ENCODE assay signal across 17 cellular contexts in the genomic region with DNA sequence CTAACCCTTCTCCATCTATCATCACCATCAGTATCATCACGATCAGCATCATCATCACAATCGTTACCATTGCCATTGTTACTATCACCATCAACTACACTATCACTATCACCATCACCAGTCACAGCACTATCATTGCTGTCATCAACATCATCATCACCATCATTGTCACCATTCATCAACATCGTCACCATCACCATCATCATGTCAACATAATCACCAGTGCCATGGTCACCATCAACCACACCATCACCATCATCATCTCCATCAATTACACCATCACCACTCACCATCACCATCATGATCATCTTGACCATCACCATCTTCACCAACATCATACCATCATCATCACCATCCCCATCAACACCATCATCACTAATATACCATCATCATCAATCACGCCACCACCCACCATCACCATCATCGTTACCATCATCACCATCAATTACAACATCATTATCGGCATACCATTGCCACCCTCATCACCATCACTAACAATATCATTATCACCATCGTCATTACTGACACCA.
DNase-seq lines count a peak whose midpoint lies in the region; ATAC-seq, FAIRE-seq and TF ChIP-seq lines count a peak whose summit lies in the region.
"Had no signal": no experiment of that assay in that cellular context is flagged by ENCODE, and none has a peak within 500 bp of the region (broad histone marks: within the 10 kb centered on the region; RNA-seq: fewer than 3 reads in every experiment).

No MANE protein-coding gene starts in this region.

- H3K79me2 ChIP-seq in HepG2 (ENCODE audit: insufficient read depth, low read length) = peaks cover 92% of the 10 kb centered on the region
- peaks cover 4 to 11% of the 10 kb centered on the region in 2 experiments; a peak in 3 of 4 replicates for H3K79me2 ChIP-seq in H1 (ENCODE audit: control insufficient read depth in 1 of 2, insufficient read depth in 2 of 2, low read length in 2 of 2)
- peaks cover 62% of the 10 kb centered on the region for H3K79me2 ChIP-seq in smooth muscle cell (ENCODE audit: low read depth)

- no peak overlapping the region for H3K4me2 ChIP-seq in HepG2 (ENCODE audit: low read depth, low read length)
- no peak overlapping the region for H3K4me2 ChIP-seq in H1 (ENCODE audit: insufficient read depth in 1 of 2, low read depth in 2 of 2, low read length in 2 of 2)
- H3K4me2 ChIP-seq in smooth muscle cell = peak overlapping the region; percentile 67
- H3K4me2 ChIP-seq: BLaER1 had no signal

- H3K9me3 ChIP-seq in HepG2 (ENCODE audit: low read length) (no peaks in the 10 kb centered on the region), right lobe of liver (no peaks in the 10 kb centered on the region), H1 (ENCODE audit: insufficient read depth in 2 of 2, low read depth in 1 of 2, low read length in 1 of 2) (no peaks in the 10 kb centered on the region), smooth muscle cell (replicated peaks; ENCODE audit: low read depth) (no peaks in the 10 kb centered on the region), left ventricle myocardium inferior (replicated peaks) (no peaks in the 10 kb centered on the region)
- H3K9me3 ChIP-seq: BLaER1, Caco-2 had no signal

- H2BK20ac ChIP-seq in H1 (ENCODE audit: low read length) = no peak overlapping the region

- FAIRE-seq in HepG2 (lab: Jason Lieb, UNC) = no peak
- no peak for FAIRE-seq in H1 (lab: Jason Lieb, UNC)
- FAIRE-seq: GM19239 had no signal

- no peak overlapping the region; the same call in 1 of the 2 replicates for H2BK12ac ChIP-seq in H1 (ENCODE audit: low read depth, low read length)

- H3K4me1 ChIP-seq in HepG2 (ENCODE audit: insufficient read depth, low read length) = peaks cover 79% of the 10 kb centered on the region
- H3K4me1 ChIP-seq in right lobe of liver = peaks cover 0 to 80% (median 40%) of the 10 kb centered on the region in 4 donors
- peaks cover 0 to 5% (median 1%) of the 10 kb centered on the region in 4 experiments; a peak in 3 of 7 replicates for H3K4me1 ChIP-seq in H1 (replicated peaks in 1 of 4; ENCODE audit: control insufficient read depth in 3 of 4, insufficient read depth in 4 of 4, low read length in 3 of 4)
- H3K4me1 ChIP-seq in smooth muscle cell (ENCODE audit: low read depth) = peaks cover 37% of the 10 kb centered on the region
- H3K4me1 ChIP-seq in left ventricle myocardium inferior = peaks cover 35% of the 10 kb centered on the region

- H3F3A ChIP-seq in smooth muscle cell (ENCODE audit: low read depth) = peaks cover 37% of the 10 kb centered on the region

- peaks cover 6% of the 10 kb centered on the region; the same call in 1 of the 2 replicates for H3K79me1 ChIP-seq in H1 (ENCODE audit: low read depth, low read length)

- 98% methylated on average over 7 of the region's 7 CpGs for WGBS in HepG2 (ENCODE audit: low lambda C conversion rate)
- 96% methylated on average over 7 of the region's 7 CpGs for WGBS in right lobe of liver (ENCODE audit: insufficient coverage, low coverage, low lambda C conversion rate, missing lambda C conversion rate)
- 92 to 100% methylated on average over 4 to 7 of the region's 7 CpGs for WGBS in H1 (ENCODE audit: extremely low coverage in 1 of 2, insufficient coverage in 1 of 2, insufficient read length in 1 of 2, insufficient replicate concordance in 2 of 2, low coverage in 1 of 2, low lambda C conversion rate in 2 of 2, missing lambda C conversion rate in 1 of 2), 2 experiments
- 94% methylated on average over 7 of the region's 7 CpGs for WGBS in smooth muscle cell (ENCODE audit: low lambda C conversion rate)

- TF ChIP-seq RAD21 in HepG2 (CRISPR knock-in tag; IDR thresholded peaks at IDR 0.05) = no peak
- TF ChIP-seq RAD21 in H1 (IDR thresholded peaks at IDR 0.05 in 1 of 2, conservative IDR thresholded peaks at IDR 0.05 in 1 of 2; ENCODE audit: low read depth in 2 of 2, low read length in 2 of 2) = no peak

- H3K4me3 ChIP-seq in HepG2 (replicated peaks in 1 of 3; ENCODE audit: insufficient read depth in 1 of 3, low read depth in 2 of 3, low read length in 3 of 3) (no peak overlapping the region), right lobe of liver (no peak overlapping the region), H1 (ENCODE audit: extremely low read depth in 1 of 4, insufficient read depth in 2 of 4, low read depth in 3 of 4, low read length in 4 of 4) (no peak overlapping the region), smooth muscle cell (no peak overlapping the region), left ventricle myocardium inferior (no peak overlapping the region)
- H3K4me3 ChIP-seq: BLaER1 had no signal

- no peak overlapping the region for H4K8ac ChIP-seq in H1 (ENCODE audit: extremely low read depth, insufficient read depth, low read length)

- H3K56ac ChIP-seq in H1 (replicated peaks; ENCODE audit: insufficient read length, low read depth, low read length) = no peak overlapping the region

- no peak overlapping the region for H3K18ac ChIP-seq in H1 (ENCODE audit: extremely low read depth, low read length)

- no peak overlapping the region for H4K91ac ChIP-seq in H1 (replicated peaks; ENCODE audit: insufficient read length, low read length)

- H2BK15ac ChIP-seq in H1 (ENCODE audit: low read length) = no peak overlapping the region

- no TSS peak for BruUV-seq in HepG2 (replicated peaks; lab: Mats Ljungman, UMichigan)

- H3K27me3 ChIP-seq in HepG2 (ENCODE audit: control insufficient read depth in 1 of 2, insufficient read depth in 2 of 2, low read length in 2 of 2) (no peaks in the 10 kb centered on the region), right lobe of liver (no peaks in the 10 kb centered on the region), H1 (replicated peaks in 1 of 4; ENCODE audit: control insufficient read depth in 3 of 4, extremely low read depth in 1 of 4, insufficient read depth in 3 of 4, low read length in 3 of 4) (no peaks in the 10 kb centered on the region), smooth muscle cell (ENCODE audit: low read depth) (no peaks in the 10 kb centered on the region), left ventricle myocardium inferior (ENCODE audit: low read depth) (no peaks in the 10 kb centered on the region)
- H3K27me3 ChIP-seq: BLaER1 had no signal

- no peak overlapping the region for H2AFZ ChIP-seq in HepG2 (ENCODE audit: low read length)
- H2AFZ ChIP-seq in H1 (ENCODE audit: low read length) = no peak overlapping the region
- H2AFZ ChIP-seq in smooth muscle cell (ENCODE audit: low read depth) = no peak overlapping the region

- no peak overlapping the region for H3K23ac ChIP-seq in H1 (ENCODE audit: insufficient read length)

- no peak for TF ChIP-seq POLR2A in HepG2 (IDR thresholded peaks at IDR 0.05; ENCODE audit: insufficient read depth in 1 of 2, low read depth in 2 of 2, low read length in 2 of 2)
- no peak for TF ChIP-seq POLR2A in right lobe of liver (IDR thresholded peaks at IDR 0.05)
- no peak for TF ChIP-seq POLR2A in H1 (IDR thresholded peaks at IDR 0.05; ENCODE audit: control extremely low read depth in 1 of 2, low read depth in 2 of 2, low read length in 2 of 2)

- CTCF ChIA-PET in HepG2 (lab: Yijun Ruan, JAX; ENCODE audit: low intra/inter-chr PET ratio, low total read pairs) (no interaction called here), H1 (lab: Charles Lee; ENCODE audit: partially characterized antibody) (no interaction called here)

- H2BK120ac ChIP-seq in H1 (replicated peaks; ENCODE audit: low read depth, low read length) = no peak overlapping the region

- TF ChIP-seq CTCF in HepG2 (CRISPR knock-in tag; IDR thresholded peaks at IDR 0.05) (no peak), right lobe of liver (IDR thresholded peaks at IDR 0.05) (no peak), H1 (IDR thresholded peaks at IDR 0.05; ENCODE audit: control extremely low read depth in 1 of 3, insufficient read depth in 1 of 3, low read depth in 1 of 3, low read length in 3 of 3) (no peak), smooth muscle cell (IDR thresholded peaks at IDR 0.05; ENCODE audit: borderline replicate concordance, insufficient read depth, poor library complexity, severe bottlenecking) (no peak), left ventricle myocardium inferior (IDR thresholded peaks at IDR 0.05; ENCODE audit: borderline replicate concordance) (no peak)

- H2BK5ac ChIP-seq in H1 (ENCODE audit: low read depth, low read length) = no peak overlapping the region

- ATAC-seq in HepG2 (no peak), right lobe of liver (no peak)

- intact Hi-C loops in HepG2 (cut with micrococcal nuclease; ENCODE audit: unreplicated experiment) = no loop called here
- intact Hi-C loops in right lobe of liver (cut with DNase I) = no loop called here
- intact Hi-C loops in left ventricle myocardium inferior (cut with micrococcal nuclease) = no loop called here

- H3K23me2 ChIP-seq in H1 (ENCODE audit: low read depth, low read length) = peaks cover 4% of the 10 kb centered on the region; the same call in 1 of the 2 replicates

- TF ChIP-seq EP300 in HepG2 (IDR thresholded peaks at IDR 0.05; ENCODE audit: low read depth in 2 of 2, low read length in 2 of 2) (no peak), HepG2 (CRISPR knock-in tag; IDR thresholded peaks at IDR 0.05; ENCODE audit: borderline replicate concordance) (no peak), H1 (IDR thresholded peaks at IDR 0.05; ENCODE audit: borderline replicate concordance in 1 of 2, low read depth in 2 of 2, low read length in 2 of 2) (no peak)

- POLR2A ChIA-PET in HepG2 (lab: Yijun Ruan, JAX) (no interaction called here), H1 (lab: Charles Lee; ENCODE audit: partially characterized antibody) (no interaction called here)

- no peak overlapping the region for H3K27ac ChIP-seq in HepG2 (ENCODE audit: extremely low read length, insufficient read depth, low read length)
- no peak overlapping the region for H3K27ac ChIP-seq in right lobe of liver
- H3K27ac ChIP-seq in H1 (ENCODE audit: low read depth, low read length) = no peak overlapping the region
- H3K27ac ChIP-seq in smooth muscle cell (ENCODE audit: low read depth) = peak overlapping the region; percentile 94
- H3K27ac ChIP-seq in left ventricle myocardium inferior (replicated peaks) = no peak overlapping the region
- H3K27ac ChIP-seq: 22Rv1, BLaER1 had no signal

- no peak overlapping the region for H3K4ac ChIP-seq in H1 (replicated peaks; ENCODE audit: insufficient read length, low read depth, low read length)

- H4K20me1 ChIP-seq in HepG2 (ENCODE audit: insufficient read depth, low read length) = peaks cover 57% of the 10 kb centered on the region
- H4K20me1 ChIP-seq in H1 (replicated peaks in 1 of 2; ENCODE audit: control insufficient read depth in 1 of 2, insufficient read depth in 2 of 2, low read length in 2 of 2) = peaks cover 2 to 11% of the 10 kb centered on the region in 2 experiments
- H4K20me1 ChIP-seq in smooth muscle cell (ENCODE audit: low read depth) = no peaks in the 10 kb centered on the region

- H4K5ac ChIP-seq in H1 (ENCODE audit: insufficient read length, low read depth, low read length) = no peak overlapping the region

- DNase-seq in HepG2 (ENCODE audit: low spot score) (no peak), right lobe of liver (no peak), H1 (ENCODE audit: low read depth in 1 of 2, low spot score in 2 of 2) (no peak), smooth muscle cell (lab: John Stamatoyannopoulos, UW; ENCODE audit: unreplicated experiment) (no peak), left ventricle myocardium inferior (no peak), SW480 (ENCODE audit: low spot score) (no peak), NCI-H82 treated with DMSO at 0.1 percent for 48 hours (lab: John Stamatoyannopoulos, UW; ENCODE audit: unreplicated experiment) (no peak)
- DNase-seq: AML-193; Caco-2; CD8-positive, alpha-beta memory T cell; DND-41; GDM1; HCEC 1CT; KBM-7 had no signal

- H2AK5ac ChIP-seq in H1 (ENCODE audit: low read depth, low read length) = peak overlapping the region; percentile 53; the same call in 1 of the 2 replicates

- in situ Hi-C loops in HepG2 (cut with HindIII; ENCODE audit: extremely low pct_ligation_motif_present, low pct_unique_long_range_greater_than_20kb) = no loop called here

- no peak overlapping the region for H3K14ac ChIP-seq in H1 (ENCODE audit: insufficient read length)

- H3K9ac ChIP-seq in HepG2 (ENCODE audit: insufficient read depth, low read depth, low read length) = no peak overlapping the region
- no peak overlapping the region for H3K9ac ChIP-seq in H1 (replicated peaks in 1 of 4; ENCODE audit: extremely low read depth in 1 of 4, low read depth in 3 of 4, low read length in 3 of 4)
- H3K9ac ChIP-seq in smooth muscle cell (ENCODE audit: low read depth) = no peak overlapping the region
- H3K9ac ChIP-seq: BLaER1 had no signal

- peaks cover 16 to 47% of the 10 kb centered on the region in 2 experiments for H3K36me3 ChIP-seq in HepG2 (replicated peaks in 1 of 2; ENCODE audit: control insufficient read depth in 1 of 2, insufficient read depth in 2 of 2, low read length in 2 of 2)
- no peaks in the 10 kb centered on the region for H3K36me3 ChIP-seq in right lobe of liver
- H3K36me3 ChIP-seq in H1 (ENCODE audit: control insufficient read depth in 2 of 4, insufficient read depth in 4 of 4, low read length in 3 of 4) = peaks cover 0 to 3% (median 0%) of the 10 kb centered on the region in 4 experiments; a peak in 1 of 8 replicates
- no peaks in the 10 kb centered on the region for H3K36me3 ChIP-seq in smooth muscle cell (ENCODE audit: low read depth)
- no peaks in the 10 kb centered on the region for H3K36me3 ChIP-seq in left ventricle myocardium inferior
